9 cellular contexts compared by ENCODE assay signal in genomic region chr2:170396799-170397459, GRCh38.
DNase-seq lines count a peak whose midpoint lies in the region; ATAC-seq and TF ChIP-seq lines count a peak whose summit lies in the region.
"Had no signal": no experiment of that assay in that cellular context is flagged by ENCODE, and none has a peak within 500 bp of the region (broad histone marks: within the 10 kb centered on the region; RNA-seq: fewer than 3 reads in every experiment).

No MANE protein-coding gene starts in this region.

- no peak overlapping the region for H3K27ac ChIP-seq in tibial artery

- no peaks in the 10 kb centered on the region for H3K36me3 Mint-ChIP-seq in type B pancreatic cell

- H3K9me3 ChIP-seq in tibial artery: no peaks in the 10 kb centered on the region

- no peak overlapping the region for H3K4me3 ChIP-seq in tibial artery

- H3K36me3 ChIP-seq in tibial artery: no peaks in the 10 kb centered on the region

- H3K4me3 Mint-ChIP-seq in type B pancreatic cell: no peak overlapping the region
- H3K4me3 Mint-ChIP-seq: dendritic cell treated with granulocyte-macrophage colony-stimulating factor and Interleukin-4, amounts not matched to agents 40 ng/mL and 50 ng/mL, for 4 days had no signal

- peaks cover 0 to 14% (median 7%) of the 10 kb centered on the region in 4 donors for H3K4me1 ChIP-seq in tibial artery

- H3K27me3 Mint-ChIP-seq in type B pancreatic cell: peaks cover 42% of the 10 kb centered on the region

- intact Hi-C loops in tibial artery (cut with DNase I; ENCODE audit: low total_unique reads): no loop called here

- DNase-seq in SIG-M5 treated with dmso at 0.1 percent for 504 hours (lab: John Stamatoyannopoulos, UW; ENCODE audit: unreplicated experiment) (peak; percentile 46), SIG-M5 (lab: John Stamatoyannopoulos, UW) (no peak), NCI-H226 (peak; percentile 10), dermis blood vessel endothelial cell (peak; percentile 44), type B pancreatic cell (ENCODE audit: extremely low spot score, unreplicated experiment) (no peak), tibial artery (no peak), activated gamma-delta T cell (lab: John Stamatoyannopoulos, UW) (no peak)

- no peaks in the 10 kb centered on the region for H3K27me3 ChIP-seq in tibial artery

- no peaks in the 10 kb centered on the region for H3K4me1 Mint-ChIP-seq in type B pancreatic cell (ENCODE audit: unreplicated experiment)

- TF ChIP-seq CTCF in type B pancreatic cell (conservative IDR thresholded peaks at IDR 0.05) (peak; percentile 56), tibial artery (IDR thresholded peaks at IDR 0.05) (no peak)

- no peaks in the 10 kb centered on the region for H3K9me3 Mint-ChIP-seq in type B pancreatic cell
- H3K9me3 Mint-ChIP-seq: dendritic cell treated with granulocyte-macrophage colony-stimulating factor and Interleukin-4, amounts not matched to agents 40 ng/mL and 50 ng/mL, for 4 days had no signal

- no peak for ATAC-seq in HG03378 (IDR thresholded peaks at IDR 0.05; ENCODE audit: unreplicated experiment)

- no peak overlapping the region for H3K27ac Mint-ChIP-seq in type B pancreatic cell
- H3K27ac Mint-ChIP-seq: dendritic cell treated with granulocyte-macrophage colony-stimulating factor and Interleukin-4, amounts not matched to agents 40 ng/mL and 50 ng/mL, for 4 days had no signal

Comparison
In these comparisons a context has a peak if more than half of its experiments do, and no peak if none do; other contexts are left out.
1. DNase-seq: peak in SIG-M5 treated with dmso at 0.1 percent for 504 hours (single experiment), NCI-H226 (single experiment) and dermis blood vessel endothelial cell (single experiment); none in SIG-M5 (single experiment), type B pancreatic cell (single experiment), tibial artery (0 of 2) and activated gamma-delta T cell (single experiment).